Comparison of ENCODE assay signal across 9 cellular contexts in the genomic region with DNA sequence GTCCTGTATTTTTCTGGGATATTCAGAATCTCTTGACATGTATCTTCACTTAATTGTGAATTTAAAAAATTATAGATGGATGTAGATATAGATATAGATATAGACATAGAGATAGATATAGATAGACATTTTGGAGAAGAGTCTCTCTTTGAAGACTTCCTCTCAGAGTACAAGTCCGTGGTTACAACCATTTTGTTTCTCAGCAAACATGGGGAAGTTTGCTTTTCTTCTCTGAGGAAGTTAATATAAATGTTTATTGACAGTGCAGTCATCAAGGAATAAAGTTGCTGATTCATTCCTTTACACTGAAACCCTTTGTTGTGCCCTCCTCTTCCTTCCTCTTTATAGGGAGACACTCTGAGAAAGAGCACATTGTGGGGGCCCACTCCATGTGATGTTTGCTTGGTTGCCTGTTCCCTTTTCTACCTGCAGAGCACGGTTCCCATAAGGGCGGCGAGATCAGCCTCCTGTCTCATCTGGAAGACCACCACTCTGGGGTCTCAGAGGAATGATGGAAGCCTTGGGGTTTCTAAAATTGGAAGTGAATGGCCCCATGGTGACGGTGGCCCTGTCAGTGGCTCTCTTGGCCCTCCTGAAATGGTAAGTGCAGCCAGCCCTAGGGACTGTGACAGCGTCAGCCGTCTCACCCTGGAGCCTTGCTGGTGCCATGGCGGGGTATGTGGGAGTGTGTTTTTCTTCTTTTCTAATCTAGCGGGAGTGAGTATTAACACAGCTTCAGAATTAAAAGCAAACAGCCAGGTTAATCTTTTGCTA. TPM values are rescaled to one million over a fixed set of nuclear protein-coding genes. Genes with fewer than 3 reads are reported as not detected.
DNase-seq lines count a peak whose midpoint lies in the region; ATAC-seq and TF ChIP-seq lines count a peak whose summit lies in the region.
"Had no signal": no experiment of that assay in that cellular context is flagged by ENCODE, and none has a peak within 500 bp of the region (broad histone marks: within the 10 kb centered on the region; RNA-seq: fewer than 3 reads in every experiment).

A gene (plus strand): TSS at position 385 of the 774 bp plus-strand sequence. CDS start 127 bp downstream, at position 512.

- H3K4me1 Mint-ChIP-seq in activated naive CD8-positive, alpha-beta T cell (ENCODE audit: low read depth), result peaks cover 15% of the 10 kb centered on the region

- ATAC-seq in IMR-90 (ENCODE audit: low read depth), result peak; percentile 33

- CTCF ChIA-PET in IMR-90 (lab: Yijun Ruan, JAX), result interaction anchor here (1.0 kb wide), 1 partner anchor 18 kb away, joined by 3 read pairs; no protein-coding TSS in a partner anchor

- dilution Hi-C loops in IMR-90 (cut with HindIII; ENCODE audit: low sequenced_read_pairs, unreplicated experiment), result no loop called here

- 20% methylated on average over 1 of the region's 9 CpGs; no CpG with 5 or more reads in 1 of the 2 experiments for WGBS in IMR-90 (ENCODE audit: extremely low coverage in 2 of 2, insufficient read length in 1 of 2), 2 experiments
- WGBS in lower leg skin, 2 donors, result 82 to 87% methylated on average over 9 of the region's 9 CpGs

- no peaks in the 10 kb centered on the region for H3K27me3 Mint-ChIP-seq in activated naive CD8-positive, alpha-beta T cell

- H3K9ac ChIP-seq in IMR-90 (ENCODE audit: low read depth, low read length), result peak within 1 kb of the TSS; percentile 54

- peak within 1 kb of the TSS; percentile 95 for H3K4ac ChIP-seq in IMR-90 (ENCODE audit: low read depth, low read length)

- no peaks in the 10 kb centered on the region for H3K36me3 ChIP-seq in IMR-90 (ENCODE audit: control insufficient read depth, insufficient read depth, low read length)
- no peaks in the 10 kb centered on the region for H3K36me3 ChIP-seq in tibial artery
- H3K36me3 ChIP-seq: SJSA1 had no signal

- peak within 1 kb of the TSS; percentile 91; the same call in 2 of the 3 replicates for H2BK15ac ChIP-seq in IMR-90 (ENCODE audit: low read depth, low read length)

- H4K5ac ChIP-seq in IMR-90 (ENCODE audit: low read depth, low read length), result peak within 1 kb of the TSS; percentile 81

- no peaks in the 10 kb centered on the region for H3K9me3 ChIP-seq in IMR-90 (ENCODE audit: control insufficient read depth, insufficient read depth, low read length)
- no peaks in the 10 kb centered on the region for H3K9me3 ChIP-seq in tibial artery
- H3K9me3 ChIP-seq: SJSA1 had no signal

- peak within 1 kb of the TSS; percentile 50 for H3K4me3 Mint-ChIP-seq in activated naive CD8-positive, alpha-beta T cell

- peak; percentile 30 for DNase-seq in activated CD4-positive, alpha-beta T cell treated with anti-CD3 and anti-CD28 coated beads for 48 hours
- no peak for DNase-seq in activated CD4-positive, alpha-beta T cell treated with anti-CD3 and anti-CD28 coated beads, Interleukin-2, amount 50 U/mL, for 1 hour
- peak; percentile 47 for DNase-seq in IMR-90
- DNase-seq in lower leg skin (ENCODE audit: low spot score in 2 of 2), result peak; percentile 31 to 75
- DNase-seq in tibial artery, result no peak
- no peak for DNase-seq in NCI-H345 (lab: John Stamatoyannopoulos, UW)
- no peak for DNase-seq in NK-92 (lab: John Stamatoyannopoulos, UW; ENCODE audit: unreplicated experiment)

- no peaks in the 10 kb centered on the region for H3K27me3 ChIP-seq in IMR-90 (ENCODE audit: control insufficient read depth, insufficient read depth, low read length)
- H3K27me3 ChIP-seq in tibial artery, result peaks cover 0 to 4% of the 10 kb centered on the region in 2 donors
- H3K27me3 ChIP-seq: SJSA1 had no signal

- no TSS peak for BruUV-seq in IMR-90 (replicated peaks; lab: Mats Ljungman, UMichigan)

- peak within 1 kb of the TSS; percentile 91 for H3K14ac ChIP-seq in IMR-90 (replicated peaks; ENCODE audit: low read depth, low read length)

- H3K27ac ChIP-seq in IMR-90 (ENCODE audit: insufficient read depth, low read length) (peak within 1 kb of the TSS; percentile 87), tibial artery (no peak within 1 kb of the TSS)
- H3K27ac ChIP-seq: SJSA1 had no signal

- H2BK5ac ChIP-seq in IMR-90 (ENCODE audit: low read depth, low read length, poor library complexity, severe bottlenecking), result peak within 1 kb of the TSS; percentile 72

- H3K23ac ChIP-seq in IMR-90 (ENCODE audit: low read depth, low read length), result peak within 1 kb of the TSS; percentile 85

- peak within 1 kb of the TSS; percentile 83 for H2AK9ac ChIP-seq in IMR-90 (replicated peaks; ENCODE audit: low read depth, low read length, poor library complexity)

- peak within 1 kb of the TSS; percentile 82 for H2AFZ ChIP-seq in IMR-90 (replicated peaks; ENCODE audit: low read length, poor library complexity)

- H2BK20ac ChIP-seq in IMR-90 (ENCODE audit: low read depth, low read length), result peak within 1 kb of the TSS; percentile 96

- H3K56ac ChIP-seq in IMR-90 (ENCODE audit: extremely low read depth, insufficient read depth, low read length), result peak within 1 kb of the TSS; percentile 41; the same call in 1 of the 2 replicates

- TF ChIP-seq CTCF in IMR-90 (conservative IDR thresholded peaks at IDR 0.05; ENCODE audit: low read depth, low read length), result no peak
- TF ChIP-seq CTCF in lower leg skin (IDR thresholded peaks at IDR 0.05), result no peak
- no peak for TF ChIP-seq CTCF in tibial artery (IDR thresholded peaks at IDR 0.05)

- TF ChIP-seq POLR2A in IMR-90 (IDR thresholded peaks at IDR 0.05; ENCODE audit: low read depth, low read length) (no peak), lower leg skin (IDR thresholded peaks at IDR 0.05) (no peak)

- peak within 1 kb of the TSS; percentile 91 for H2AK5ac ChIP-seq in IMR-90 (ENCODE audit: low read depth, low read length)

- H4K91ac ChIP-seq in IMR-90 (ENCODE audit: insufficient read depth, low read depth, low read length), result peak within 1 kb of the TSS; percentile 92

- peaks cover 2% of the 10 kb centered on the region for H3K36me3 Mint-ChIP-seq in activated naive CD8-positive, alpha-beta T cell

- POLR2A ChIA-PET in IMR-90 (lab: Charles Lee; ENCODE audit: unreplicated experiment), result interaction anchor here (0.6 kb wide), 1 partner anchor 50 kb away, joined by 3 read pairs; no protein-coding TSS in a partner anchor

- H4K20me1 ChIP-seq in IMR-90 (ENCODE audit: insufficient read depth, low read length), result no peaks in the 10 kb centered on the region

- H4K8ac ChIP-seq in IMR-90 (ENCODE audit: low read depth in 2 of 2, low read length in 2 of 2), result peak within 1 kb of the TSS; percentile 69 to 80

- peaks cover 11% of the 10 kb centered on the region for H3K9me1 ChIP-seq in IMR-90 (ENCODE audit: insufficient read depth, low read length)

- no peak for TF ChIP-seq RAD21 in IMR-90 (IDR thresholded peaks at IDR 0.05; ENCODE audit: low read length)

- peak within 1 kb of the TSS; percentile 4; the same call in 1 of the 2 replicates for H3K4me3 ChIP-seq in IMR-90 (ENCODE audit: insufficient read depth, low read depth, low read length)
- no peak within 1 kb of the TSS for H3K4me3 ChIP-seq in lower leg skin (ENCODE audit: low read depth, poor library complexity, severe bottlenecking)
- H3K4me3 ChIP-seq in tibial artery, result peak within 1 kb of the TSS; percentile 2 to 25
- H3K4me3 ChIP-seq: SJSA1 had no signal

- H3K27ac Mint-ChIP-seq in activated naive CD8-positive, alpha-beta T cell, result no peak within 1 kb of the TSS

- H3K9me3 Mint-ChIP-seq in activated naive CD8-positive, alpha-beta T cell (ENCODE audit: low read depth), result no peaks in the 10 kb centered on the region

- H3K4me1 ChIP-seq in IMR-90 (ENCODE audit: control insufficient read depth, insufficient read depth, low read length), result peaks cover 34% of the 10 kb centered on the region
- H3K4me1 ChIP-seq in tibial artery, result no peaks in the 10 kb centered on the region

- intact Hi-C loops in IMR-90 (cut with micrococcal nuclease) (loop anchor here (5.0 kb wide), 1 partner anchor 168 kb away; no protein-coding TSS in a partner anchor), lower leg skin (cut with DNase I; ENCODE audit: low total_unique reads) (no loop called here), tibial artery (cut with DNase I; ENCODE audit: low total_unique reads) (no loop called here)

- in situ Hi-C loops in IMR-90 (cut with MboI; ENCODE audit: low sequenced_read_pairs), result no loop called here

- peak within 1 kb of the TSS; percentile 12 for H3K4me2 ChIP-seq in IMR-90 (ENCODE audit: low read depth, low read length)

- peak within 1 kb of the TSS; percentile 95 for H2BK120ac ChIP-seq in IMR-90 (ENCODE audit: low read depth, low read length)

- H3K79me1 ChIP-seq in IMR-90 (ENCODE audit: low read depth in 1 of 2, low read length in 2 of 2), result peaks cover 0 to 14% of the 10 kb centered on the region in 2 experiments; a peak in 2 of 4 replicates

- H3K18ac ChIP-seq in IMR-90 (ENCODE audit: low read depth, low read length), result peak within 1 kb of the TSS; percentile 84

TF ChIP-seq in IMR-90, 13 proteins besides CTCF, POLR2A, EP300 and RAD21:
- TF ChIP-seq RFX5 (IDR thresholded peaks at IDR 0.05; ENCODE audit: low read depth, low read length) (no peak), MAFK (IDR thresholded peaks at IDR 0.05; ENCODE audit: low read depth, low read length) (peak; percentile 42; the same call in 1 of the 2 replicates), FOS (IDR thresholded peaks at IDR 0.05; ENCODE audit: low read depth, low read length) (no peak), NFE2L2 (IDR thresholded peaks at IDR 0.05; ENCODE audit: low read depth, low read length) (peak; percentile 81)
- TF ChIP-seq, protein P1, sequence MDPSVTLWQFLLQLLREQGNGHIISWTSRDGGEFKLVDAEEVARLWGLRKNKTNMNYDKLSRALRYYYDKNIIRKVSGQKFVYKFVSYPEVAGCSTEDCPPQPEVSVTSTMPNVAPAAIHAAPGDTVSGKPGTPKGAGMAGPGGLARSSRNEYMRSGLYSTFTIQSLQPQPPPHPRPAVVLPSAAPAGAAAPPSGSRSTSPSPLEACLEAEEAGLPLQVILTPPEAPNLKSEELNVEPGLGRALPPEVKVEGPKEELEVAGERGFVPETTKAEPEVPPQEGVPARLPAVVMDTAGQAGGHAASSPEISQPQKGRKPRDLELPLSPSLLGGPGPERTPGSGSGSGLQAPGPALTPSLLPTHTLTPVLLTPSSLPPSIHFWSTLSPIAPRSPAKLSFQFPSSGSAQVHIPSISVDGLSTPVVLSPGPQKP (IDR thresholded peaks at IDR 0.05; ENCODE audit: borderline replicate concordance, low read depth, low read length), result no peak
- TF ChIP-seq, protein P2, sequence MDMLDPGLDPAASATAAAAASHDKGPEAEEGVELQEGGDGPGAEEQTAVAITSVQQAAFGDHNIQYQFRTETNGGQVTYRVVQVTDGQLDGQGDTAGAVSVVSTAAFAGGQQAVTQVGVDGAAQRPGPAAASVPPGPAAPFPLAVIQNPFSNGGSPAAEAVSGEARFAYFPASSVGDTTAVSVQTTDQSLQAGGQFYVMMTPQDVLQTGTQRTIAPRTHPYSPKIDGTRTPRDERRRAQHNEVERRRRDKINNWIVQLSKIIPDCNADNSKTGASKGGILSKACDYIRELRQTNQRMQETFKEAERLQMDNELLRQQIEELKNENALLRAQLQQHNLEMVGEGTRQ (IDR thresholded peaks at IDR 0.05; ENCODE audit: low read depth, low read length), result no peak

RNA-seq across cellular contexts. Expression of the gene that starts here (rescaled TPM):
- total RNA-seq in IMR-90 (2012; rRNA removed) (5.3 and 5.9 TPM in 2 replicates), lower leg skin (1 to 10 TPM in 3 of 4 donors, under 1 TPM in 1; 0.91 to 9.9 (median 2.4) TPM)
- 10.0 and 10.8 TPM in 2 replicates for polyA plus RNA-seq in IMR-90 (2012; rRNA removed)
- 9.9 and 18.5 TPM in 2 replicates for polyA plus RNA-seq in IMR-90 (2012; cell fraction: cytosol; rRNA removed)
- 5.7 and 23.0 TPM in 2 replicates for polyA plus RNA-seq in IMR-90 (2012; cell fraction: nucleus; rRNA removed; ENCODE audit: low replicate concordance)

Comparison
In these comparisons a context has a peak if more than half of its experiments do, and no peak if none do; other contexts are left out.
1. DNase-seq: peak in activated CD4-positive, alpha-beta T cell treated with anti-CD3 and anti-CD28 coated beads for 48 hours (single experiment), IMR-90 (single experiment) and lower leg skin (2 of 2); none in activated CD4-positive, alpha-beta T cell treated with anti-CD3 and anti-CD28 coated beads, Interleukin-2, amount 50 U/mL, for 1 hour (single experiment), tibial artery (0 of 2), NCI-H345 (single experiment) and NK-92 (single experiment).